ENCODE assay signal across 32 cellular contexts in the genomic region with DNA sequence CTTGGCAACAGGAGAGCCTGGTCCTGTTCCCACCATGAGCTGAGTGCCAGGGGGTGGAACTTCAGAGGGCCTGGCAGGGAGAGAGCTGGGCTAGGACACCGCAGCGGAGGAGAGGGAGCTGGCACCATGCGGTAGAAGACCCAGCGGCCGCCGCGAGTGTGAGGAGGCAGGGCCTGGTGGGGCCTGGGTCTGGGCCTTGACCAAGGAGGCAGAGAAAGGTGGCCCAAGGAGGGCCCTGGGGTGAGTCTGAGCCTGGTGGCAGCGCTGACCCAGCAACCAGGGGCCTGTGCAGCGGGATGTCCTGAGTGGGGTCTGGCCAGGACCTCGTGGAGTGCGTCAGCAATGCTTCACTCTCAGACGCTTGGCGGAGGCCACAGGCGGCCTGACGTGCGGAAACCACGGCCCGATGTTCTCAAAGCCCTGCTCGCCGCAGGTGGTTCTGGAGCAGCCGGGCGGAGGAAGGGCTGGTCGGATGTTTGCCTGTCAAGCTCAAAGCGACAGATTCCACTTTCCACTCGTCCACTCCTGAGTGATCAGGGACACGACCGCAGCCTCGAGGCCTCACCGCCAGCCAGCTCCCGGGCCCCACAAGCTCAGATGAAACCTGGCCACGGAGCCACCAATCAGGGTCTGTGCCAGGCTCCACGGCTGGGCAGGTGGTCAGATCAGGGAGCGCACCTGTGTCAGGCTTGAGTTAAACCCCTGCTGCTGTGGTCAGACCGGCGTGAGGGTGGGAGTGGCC. TPM values are rescaled to one million over a fixed set of nuclear protein-coding genes. Genes with fewer than 3 reads are reported as not detected.
DNase-seq lines count a peak whose midpoint lies in the region; ATAC-seq, FAIRE-seq and TF ChIP-seq lines count a peak whose summit lies in the region.
"Had no signal": no experiment of that assay in that cellular context is flagged by ENCODE, and none has a peak within 500 bp of the region (broad histone marks: within the 10 kb centered on the region; RNA-seq: fewer than 3 reads in every experiment).

No MANE protein-coding gene starts in this region.

- H3K56ac ChIP-seq in H1 (replicated peaks; ENCODE audit: insufficient read length, low read depth, low read length): no peak overlapping the region

- H3K9ac ChIP-seq in H1 (replicated peaks in 1 of 4; ENCODE audit: extremely low read depth in 1 of 4, low read depth in 3 of 4, low read length in 3 of 4) (no peak overlapping the region), neural progenitor cell (no peak overlapping the region)
- H3K9ac ChIP-seq: GM23248 had no signal

- H3K27me3 Mint-ChIP-seq in T-helper 17 cell: no peaks in the 10 kb centered on the region
- H3K27me3 Mint-ChIP-seq in neural progenitor cell (ENCODE audit: insufficient read depth, low read depth): peaks cover 4% of the 10 kb centered on the region

- H3K27ac ChIP-seq in H1 (ENCODE audit: low read depth, low read length) (no peak overlapping the region), neural progenitor cell (no peak overlapping the region)
- H3K27ac ChIP-seq: breast epithelium, coronary artery, GM23248, psoas muscle, SJCRH30, upper lobe of right lung, VCaP had no signal

- H3K23ac ChIP-seq in H1 (ENCODE audit: insufficient read length): no peak overlapping the region

- TF ChIP-seq CTCF in H1 (IDR thresholded peaks at IDR 0.05; ENCODE audit: control extremely low read depth in 1 of 3, insufficient read depth in 1 of 3, low read depth in 1 of 3, low read length in 3 of 3) (no peak), neural progenitor cell (IDR thresholded peaks at IDR 0.05) (no peak)

- H4K20me1 ChIP-seq in H1 (replicated peaks in 1 of 2; ENCODE audit: control insufficient read depth in 1 of 2, insufficient read depth in 2 of 2, low read length in 2 of 2): peaks cover 0 to 6% of the 10 kb centered on the region in 2 experiments
- H4K20me1 ChIP-seq in neural progenitor cell (ENCODE audit: low read depth): no peaks in the 10 kb centered on the region

- H2BK12ac ChIP-seq in H1 (ENCODE audit: low read depth, low read length): no peak overlapping the region

- H3K9me3 Mint-ChIP-seq in neural progenitor cell: peaks cover 2% of the 10 kb centered on the region
- H3K9me3 Mint-ChIP-seq: activated naive CD4-positive, alpha-beta T cell treated with anti-CD3 and anti-CD28 coated beads, Interleukin-2, amount 50 U/mL, for 72 hours; activated T-helper 2 cell treated with anti-CD3 and anti-CD28 coated beads, Interferon-gamma antibody, Interleukin-2, Interleukin-4, amounts not matched to agents 10 μg/mL and 5 μg/mL and 100 μg/mL, durations not matched to agents 14 hours and 24 hours and 36 hours; CD8-positive, alpha-beta memory T cell; IgD-negative memory B cell; naive thymus-derived CD8-positive, alpha-beta T cell; stimulated activated effector memory CD8-positive, alpha-beta T cell treated with anti-CD3 and anti-CD28 coated beads, Interleukin-12 subunit alpha, Interleukin-12 subunit beta, amount 100 ng/mL, for 72 hours had no signal

- H3K9me3 ChIP-seq in T-helper 17 cell (ENCODE audit: control insufficient read depth, low read length, poor library complexity, severe bottlenecking) (no peaks in the 10 kb centered on the region), H1 (ENCODE audit: insufficient read depth in 2 of 2, low read depth in 1 of 2, low read length in 1 of 2) (no peaks in the 10 kb centered on the region), neural progenitor cell (ENCODE audit: low read depth) (no peaks in the 10 kb centered on the region)
- H3K9me3 ChIP-seq: breast epithelium, psoas muscle, SJCRH30, upper lobe of right lung had no signal

- in situ Hi-C loops in G401 (cut with HindIII; ENCODE audit: low sequenced_read_pairs): no loop called here

- H3K4ac ChIP-seq in H1 (replicated peaks; ENCODE audit: insufficient read length, low read depth, low read length): no peak overlapping the region

- peak overlapping the region; percentile 2 for H3K27ac Mint-ChIP-seq in T-helper 17 cell
- H3K27ac Mint-ChIP-seq in neural progenitor cell: peak overlapping the region; percentile 17
- H3K27ac Mint-ChIP-seq: activated naive CD4-positive, alpha-beta T cell treated with anti-CD3 and anti-CD28 coated beads, Interleukin-2, amount 50 U/mL, for 72 hours; activated T-helper 2 cell treated with anti-CD3 and anti-CD28 coated beads, Interferon-gamma antibody, Interleukin-2, Interleukin-4, amounts not matched to agents 10 μg/mL and 5 μg/mL and 100 μg/mL, durations not matched to agents 14 hours and 24 hours and 36 hours; CD8-positive, alpha-beta memory T cell; IgD-negative memory B cell; stimulated activated effector memory CD8-positive, alpha-beta T cell treated with anti-CD3 and anti-CD28 coated beads, Interleukin-12 subunit alpha, Interleukin-12 subunit beta, amount 100 ng/mL, for 72 hours had no signal

- H2AK5ac ChIP-seq in H1 (ENCODE audit: low read depth, low read length): no peak overlapping the region

- no peak for TF ChIP-seq EP300 in H1 (IDR thresholded peaks at IDR 0.05; ENCODE audit: borderline replicate concordance in 1 of 2, low read depth in 2 of 2, low read length in 2 of 2)

- H3K27me3 ChIP-seq in H1 (replicated peaks in 1 of 4; ENCODE audit: control insufficient read depth in 3 of 4, extremely low read depth in 1 of 4, insufficient read depth in 3 of 4, low read length in 3 of 4) (peaks cover 0 to 11% (median 0%) of the 10 kb centered on the region in 4 experiments; a peak in 2 of 7 replicates), neural progenitor cell (no peaks in the 10 kb centered on the region)
- H3K27me3 ChIP-seq: SJCRH30 had no signal

- H3K4me1 Mint-ChIP-seq in T-helper 17 cell (no peaks in the 10 kb centered on the region), neural progenitor cell (peaks cover 7% of the 10 kb centered on the region)
- H3K4me1 Mint-ChIP-seq: CD8-positive, alpha-beta memory T cell; IgD-negative memory B cell; stimulated activated effector memory CD8-positive, alpha-beta T cell treated with anti-CD3 and anti-CD28 coated beads, Interleukin-12 subunit alpha, Interleukin-12 subunit beta, amount 100 ng/mL, for 72 hours had no signal

- DNase-seq in T-helper 17 cell (no peak), H1 (ENCODE audit: low read depth in 1 of 2, low spot score in 2 of 2) (no peak), neural progenitor cell (ENCODE audit: low spot score) (no peak), G401 (ENCODE audit: low spot score) (no peak)
- no peak for DNase-seq in stimulated activated CD4-positive, alpha-beta T cell treated with anti-CD3 and anti-CD28 coated beads, Interleukin-4, amount 100 ng/mL, for 1 hour
- DNase-seq: activated CD4-positive, alpha-beta T cell treated with anti-CD3 and anti-CD28 coated beads for 48 hours; GM23248; islet precursor cell; MV-4-11; naive thymus-derived CD8-positive, alpha-beta T cell; NCI-H1436 treated with DMSO at 0.1 percent for 48 hours; NCI-H345; NCI-H748 treated with DMSO at 0.1 percent for 48 hours; occipital lobe; SJCRH30; stimulated activated CD4-positive, alpha-beta T cell treated with anti-CD3 and anti-CD28 coated beads, Interleukin-15, amount 100 ng/mL, for 24 hours; SW 1271; T-helper 9 cell; upper lobe of right lung had no signal

- no peak overlapping the region for H2BK20ac ChIP-seq in H1 (ENCODE audit: low read length)

- no peak overlapping the region for H2AFZ ChIP-seq in H1 (ENCODE audit: low read length)
- no peak overlapping the region for H2AFZ ChIP-seq in neural progenitor cell (replicated peaks)
- H2AFZ ChIP-seq: GM23248 had no signal

- no peaks in the 10 kb centered on the region for H3K79me1 ChIP-seq in H1 (ENCODE audit: low read depth, low read length)

- H4K5ac ChIP-seq in H1 (ENCODE audit: insufficient read length, low read depth, low read length): no peak overlapping the region

- no peak for TF ChIP-seq RAD21 in H1 (IDR thresholded peaks at IDR 0.05 in 1 of 2, conservative IDR thresholded peaks at IDR 0.05 in 1 of 2; ENCODE audit: low read depth in 2 of 2, low read length in 2 of 2)

- H2BK15ac ChIP-seq in H1 (ENCODE audit: low read length): no peak overlapping the region

- peaks cover 0 to 5% (median 0%) of the 10 kb centered on the region in 4 experiments; a peak in 1 of 7 replicates for H3K4me1 ChIP-seq in H1 (replicated peaks in 1 of 4; ENCODE audit: control insufficient read depth in 3 of 4, insufficient read depth in 4 of 4, low read length in 3 of 4)
- H3K4me1 ChIP-seq in neural progenitor cell: peaks cover 8% of the 10 kb centered on the region
- H3K4me1 ChIP-seq: breast epithelium, psoas muscle, upper lobe of right lung had no signal

- no peaks in the 10 kb centered on the region for H3K23me2 ChIP-seq in H1 (ENCODE audit: low read depth, low read length)

- POLR2A ChIA-PET in H1 (lab: Charles Lee; ENCODE audit: partially characterized antibody): interaction anchor here (0.6 to 3.1 kb wide), 4 partner anchors 10 to 46 kb away, joined by 3 to 11 read pairs (median 6); no protein-coding TSS in a partner anchor

- H3K36me3 Mint-ChIP-seq in T-helper 17 cell (ENCODE audit: low read depth) (no peaks in the 10 kb centered on the region), neural progenitor cell (no peaks in the 10 kb centered on the region)
- H3K36me3 Mint-ChIP-seq: activated naive CD4-positive, alpha-beta T cell treated with anti-CD3 and anti-CD28 coated beads, Interleukin-2, amount 50 U/mL, for 72 hours; CD8-positive, alpha-beta memory T cell; naive thymus-derived CD8-positive, alpha-beta T cell; stimulated activated effector memory CD8-positive, alpha-beta T cell treated with anti-CD3 and anti-CD28 coated beads, Interleukin-12 subunit alpha, Interleukin-12 subunit beta, amount 100 ng/mL, for 72 hours had no signal

- no peak overlapping the region for H2BK120ac ChIP-seq in H1 (replicated peaks; ENCODE audit: low read depth, low read length)

- no peak overlapping the region for H4K91ac ChIP-seq in H1 (replicated peaks; ENCODE audit: insufficient read length, low read length)

- H3K4me3 Mint-ChIP-seq in T-helper 17 cell: no peak overlapping the region
- H3K4me3 Mint-ChIP-seq in neural progenitor cell: no peak overlapping the region
- H3K4me3 Mint-ChIP-seq: CD8-positive, alpha-beta memory T cell; naive thymus-derived CD8-positive, alpha-beta T cell; stimulated activated effector memory CD8-positive, alpha-beta T cell treated with anti-CD3 and anti-CD28 coated beads, Interleukin-12 subunit alpha, Interleukin-12 subunit beta, amount 100 ng/mL, for 72 hours had no signal

- H4K8ac ChIP-seq in H1 (ENCODE audit: extremely low read depth, insufficient read depth, low read length): peak overlapping the region; percentile 51; the same call in 1 of the 2 replicates

- no peak overlapping the region for H3K4me3 ChIP-seq in H1 (ENCODE audit: extremely low read depth in 1 of 4, insufficient read depth in 2 of 4, low read depth in 3 of 4, low read length in 4 of 4)
- no peak overlapping the region for H3K4me3 ChIP-seq in neural progenitor cell
- H3K4me3 ChIP-seq: breast epithelium, coronary artery, GM23248, psoas muscle, SJCRH30, upper lobe of right lung had no signal

- H3K4me2 ChIP-seq in H1 (ENCODE audit: insufficient read depth in 1 of 2, low read depth in 2 of 2, low read length in 2 of 2) (no peak overlapping the region), neural progenitor cell (no peak overlapping the region)

- TF ChIP-seq POLR2A in H1 (IDR thresholded peaks at IDR 0.05; ENCODE audit: control extremely low read depth in 1 of 2, low read depth in 2 of 2, low read length in 2 of 2): no peak

- H3K36me3 ChIP-seq in H1 (ENCODE audit: control insufficient read depth in 2 of 4, insufficient read depth in 4 of 4, low read length in 3 of 4) (no peaks in the 10 kb centered on the region), neural progenitor cell (no peaks in the 10 kb centered on the region)
- H3K36me3 ChIP-seq: breast epithelium, SJCRH30, upper lobe of right lung had no signal

- 92% methylated on average over 35 of the region's 35 CpGs; no CpG with 5 or more reads in 1 of the 2 experiments for WGBS in H1 (ENCODE audit: extremely low coverage in 1 of 2, insufficient coverage in 1 of 2, insufficient read length in 1 of 2, insufficient replicate concordance in 2 of 2, low coverage in 1 of 2, low lambda C conversion rate in 2 of 2, missing lambda C conversion rate in 1 of 2), 2 experiments

- H2BK5ac ChIP-seq in H1 (ENCODE audit: low read depth, low read length): no peak overlapping the region

- CTCF ChIA-PET in H1 (lab: Charles Lee; ENCODE audit: partially characterized antibody): interaction anchor here (0.6 to 2.5 kb wide), 8 partner anchors 10 to 55 kb away, joined by 3 to 6 read pairs (median 3); a partner anchor contains a TSS

- ATAC-seq in T-helper 17 cell: no peak
- no peak for ATAC-seq in GM19452 (IDR thresholded peaks at IDR 0.05; ENCODE audit: unreplicated experiment)
- ATAC-seq: activated naive CD4-positive, alpha-beta T cell treated with anti-CD3 and anti-CD28 coated beads, Interleukin-2, amount 50 U/mL, for 72 hours; esophagus mucosa; naive thymus-derived CD8-positive, alpha-beta T cell; Panc1; psoas muscle; stimulated activated effector memory CD8-positive, alpha-beta T cell treated with anti-CD3 and anti-CD28 coated beads, Interleukin-12 subunit alpha, Interleukin-12 subunit beta, amount 100 ng/mL, for 72 hours; upper lobe of right lung had no signal

- no peaks in the 10 kb centered on the region for H3K79me2 ChIP-seq in H1 (ENCODE audit: control insufficient read depth in 1 of 2, insufficient read depth in 2 of 2, low read length in 2 of 2)
- H3K79me2 ChIP-seq in neural progenitor cell (ENCODE audit: low read depth): no peaks in the 10 kb centered on the region

- peaks cover 6% of the 10 kb centered on the region for H3F3A ChIP-seq in neural progenitor cell (ENCODE audit: low read depth)

- no peak for FAIRE-seq in H1 (lab: Jason Lieb, UNC)

- H3K18ac ChIP-seq in H1 (ENCODE audit: extremely low read depth, low read length): no peak overlapping the region

- no peak overlapping the region for H3K14ac ChIP-seq in H1 (ENCODE audit: insufficient read length)

RNA-seq across cellular contexts. Expression of a gene that starts 20.8 kb away (rescaled TPM):
- total RNA-seq in T-helper 17 cell (100 to 1,000 TPM in 1 of 2 donors, 10 to 100 TPM in 1; 98.4 to 120 TPM), neural progenitor cell (ENCODE audit: low replicate concordance) (95.1 and 114 TPM in 2 replicates)
- 375 and 413 TPM in 2 replicates for total RNA-seq in H1 (2021; fragmentation: NEBNext Ultra II Directional; extraction: Animal tissue kit (Norgen Biotek cat#: 25700))
- 450 and 538 TPM in 2 replicates for polyA plus RNA-seq in H1 (2011; rRNA removed)
- polyA plus RNA-seq in H1 (2011; cell fraction: cytosol; rRNA removed): 736 TPM
- polyA plus RNA-seq in H1 (2011; cell fraction: nucleus; rRNA removed): 398 TPM
- polyA plus RNA-seq in H1 (2012, experiment 1 of 2): 972 to 1,582 TPM (median 1,208 TPM) in 4 replicates
- polyA plus RNA-seq in H1 (2012, experiment 2 of 2): 606 TPM
- polyA plus RNA-seq in H1 (2013, experiment 1 of 2): 1,182 TPM
- polyA plus RNA-seq in H1 (2013, experiment 2 of 2): 1,303 TPM
- 143 and 154 TPM in 2 replicates for polyA minus RNA-seq in H1 (2011; rRNA and poly(A)+ RNA removed)
- 98.1 TPM for polyA minus RNA-seq in H1 (2011; cell fraction: cytosol; rRNA and poly(A)+ RNA removed)
- 109 TPM for polyA minus RNA-seq in H1 (2011; cell fraction: nucleus; rRNA and poly(A)+ RNA removed)
- total RNA-seq in G401 (2014; rRNA removed; shearing (Covaris generic)): 245 and 376 TPM in 2 replicates

RNA-seq across cellular contexts. Expression of a gene that starts 21.1 kb away (rescaled TPM):
- total RNA-seq in T-helper 17 cell (10 to 100 TPM; 20.3 to 22.9 TPM), neural progenitor cell (ENCODE audit: low replicate concordance) (0.21 and 10.0 TPM in 2 replicates)
- total RNA-seq in H1 (2021; fragmentation: NEBNext Ultra II Directional; extraction: Animal tissue kit (Norgen Biotek cat#: 25700)): 5.5 and 5.7 TPM in 2 replicates
- 6.3 and 6.8 TPM in 2 replicates for polyA plus RNA-seq in H1 (2011; rRNA removed)
- polyA plus RNA-seq in H1 (2011; cell fraction: cytosol; rRNA removed): 7.7 TPM
- polyA plus RNA-seq in H1 (2011; cell fraction: nucleus; rRNA removed): 40.3 TPM
- polyA plus RNA-seq in H1 (2012, experiment 1 of 2): 11.6 to 13.5 TPM (median 12.6 TPM) in 4 replicates
- 3.7 TPM for polyA plus RNA-seq in H1 (2012, experiment 2 of 2)
- 4.6 TPM for polyA plus RNA-seq in H1 (2013, experiment 1 of 2)
- polyA plus RNA-seq in H1 (2013, experiment 2 of 2): 3.5 TPM
- 2.5 and 6.8 TPM in 2 replicates for polyA minus RNA-seq in H1 (2011; rRNA and poly(A)+ RNA removed)
- polyA minus RNA-seq in H1 (2011; cell fraction: cytosol; rRNA and poly(A)+ RNA removed): 6.9 TPM
- polyA minus RNA-seq in H1 (2011; cell fraction: nucleus; rRNA and poly(A)+ RNA removed): 19.0 TPM
- total RNA-seq in G401 (2014; rRNA removed; shearing (Covaris generic)): 4.5 and 7.4 TPM in 2 replicates

RNA-seq across cellular contexts. Expression of a gene that starts 27.9 kb away (rescaled TPM):
- total RNA-seq in T-helper 17 cell: 10 to 100 TPM; 10.2 to 11.5 TPM
- total RNA-seq in H1 (2021; fragmentation: NEBNext Ultra II Directional; extraction: Animal tissue kit (Norgen Biotek cat#: 25700)): 4.1 and 4.5 TPM in 2 replicates
- polyA plus RNA-seq in H1 (2011; rRNA removed): 8.0 and 8.4 TPM in 2 replicates
- polyA plus RNA-seq in H1 (2011; cell fraction: cytosol; rRNA removed): 11.1 TPM
- 14.3 TPM for polyA plus RNA-seq in H1 (2011; cell fraction: nucleus; rRNA removed)
- 9.1 to 17.0 TPM (median 14.1 TPM) in 4 replicates for polyA plus RNA-seq in H1 (2012, experiment 1 of 2)
- 4.3 TPM for polyA plus RNA-seq in H1 (2012, experiment 2 of 2)
- polyA plus RNA-seq in H1 (2013, experiment 1 of 2): 1.3 TPM
- 2.1 TPM for polyA plus RNA-seq in H1 (2013, experiment 2 of 2)
- polyA minus RNA-seq in H1 (2011; rRNA and poly(A)+ RNA removed): 11.1 and 16.4 TPM in 2 replicates
- polyA minus RNA-seq in H1 (2011; cell fraction: cytosol; rRNA and poly(A)+ RNA removed): 6.8 TPM
- 9.4 TPM for polyA minus RNA-seq in H1 (2011; cell fraction: nucleus; rRNA and poly(A)+ RNA removed)
- 4.3 and 19.5 TPM in 2 replicates for total RNA-seq in neural progenitor cell (ENCODE audit: low replicate concordance)
- 1.0 TPM in 1 of 2 replicates, not detected in the other for total RNA-seq in G401 (2014; rRNA removed; shearing (Covaris generic))
- total RNA-seq: SJCRH30 had no signal
- polyA plus RNA-seq: GM23248 had no signal

RNA-seq across cellular contexts. Expression of a gene that starts 35.7 kb away (rescaled TPM):
- total RNA-seq in T-helper 17 cell (1 to 10 TPM; 1.1 to 2.7 TPM), neural progenitor cell (ENCODE audit: low replicate concordance) (1.9 and 3.4 TPM in 2 replicates)
- total RNA-seq in H1 (2021; fragmentation: NEBNext Ultra II Directional; extraction: Animal tissue kit (Norgen Biotek cat#: 25700)): 5.7 and 8.8 TPM in 2 replicates
- 5.0 and 6.7 TPM in 2 replicates for polyA plus RNA-seq in H1 (2011; rRNA removed)
- polyA plus RNA-seq in H1 (2011; cell fraction: cytosol; rRNA removed): 5.4 TPM
- polyA plus RNA-seq in H1 (2011; cell fraction: nucleus; rRNA removed): 16.0 TPM
- 2.3 to 6.0 TPM (median 5.7 TPM) in 4 replicates for polyA plus RNA-seq in H1 (2012, experiment 1 of 2)
- 3.0 TPM for polyA plus RNA-seq in H1 (2012, experiment 2 of 2)
- polyA plus RNA-seq in H1 (2013, experiment 1 of 2): 2.3 TPM
- polyA plus RNA-seq in H1 (2013, experiment 2 of 2): 1.9 TPM
- 0.98 and 2.7 TPM in 2 replicates for polyA minus RNA-seq in H1 (2011; rRNA and poly(A)+ RNA removed)
- 2.9 TPM for polyA minus RNA-seq in H1 (2011; cell fraction: cytosol; rRNA and poly(A)+ RNA removed)
- polyA minus RNA-seq in H1 (2011; cell fraction: nucleus; rRNA and poly(A)+ RNA removed): 9.7 TPM
- total RNA-seq in G401 (2014; rRNA removed; shearing (Covaris generic)): not detected in 2 replicates
- total RNA-seq: Daoy, SJCRH30 had no signal

RNA-seq across cellular contexts. Expression of a gene that starts 52.4 kb away (rescaled TPM):
- total RNA-seq in T-helper 17 cell: 10 to 100 TPM; 31.3 to 38.0 TPM
- 49.7 and 52.9 TPM in 2 replicates for total RNA-seq in H1 (2021; fragmentation: NEBNext Ultra II Directional; extraction: Animal tissue kit (Norgen Biotek cat#: 25700))
- 52.7 and 67.4 TPM in 2 replicates for polyA plus RNA-seq in H1 (2011; rRNA removed)
- 59.3 TPM for polyA plus RNA-seq in H1 (2011; cell fraction: cytosol; rRNA removed)
- 236 TPM for polyA plus RNA-seq in H1 (2011; cell fraction: nucleus; rRNA removed)
- 39.7 to 58.4 TPM (median 51.5 TPM) in 4 replicates for polyA plus RNA-seq in H1 (2012, experiment 1 of 2)
- 19.5 TPM for polyA plus RNA-seq in H1 (2012, experiment 2 of 2)
- polyA plus RNA-seq in H1 (2013, experiment 1 of 2): 37.7 TPM
- polyA plus RNA-seq in H1 (2013, experiment 2 of 2): 33.4 TPM
- polyA minus RNA-seq in H1 (2011; rRNA and poly(A)+ RNA removed): 41.1 and 51.6 TPM in 2 replicates
- 50.2 TPM for polyA minus RNA-seq in H1 (2011; cell fraction: cytosol; rRNA and poly(A)+ RNA removed)
- polyA minus RNA-seq in H1 (2011; cell fraction: nucleus; rRNA and poly(A)+ RNA removed): 73.3 TPM
- 44.7 and 59.1 TPM in 2 replicates for total RNA-seq in neural progenitor cell (ENCODE audit: low replicate concordance)
- total RNA-seq in G401 (2014; rRNA removed; shearing (Covaris generic)): 27.1 and 34.1 TPM in 2 replicates
